8 cellular contexts compared by ENCODE assay signal in the genomic region with DNA sequence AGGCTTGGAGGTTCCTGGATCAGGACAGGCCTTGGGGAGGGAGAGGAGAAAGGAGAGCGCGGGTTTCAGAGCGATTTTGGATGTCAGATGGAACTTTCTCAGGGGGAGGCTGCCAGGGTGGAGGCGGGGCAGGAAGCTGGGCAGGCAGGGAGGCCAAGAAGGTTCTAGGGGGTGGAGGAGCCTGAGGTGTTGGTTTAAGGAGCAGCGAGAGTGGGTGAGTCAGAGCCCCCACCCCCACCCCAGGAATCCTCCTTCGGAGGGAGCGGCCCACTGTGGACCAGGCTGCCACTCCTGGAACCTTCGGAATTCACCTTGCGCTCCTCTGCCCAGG. TPM values are rescaled to one million over a fixed set of nuclear protein-coding genes. Genes with fewer than 3 reads are reported as not detected.
DNase-seq lines count a peak whose midpoint lies in the region; ATAC-seq and TF ChIP-seq lines count a peak whose summit lies in the region.

No MANE protein-coding gene starts in this region.

- H3K27me3 ChIP-seq in BE2C (no peaks in the 10 kb centered on the region), thymus (ENCODE audit: control insufficient read depth, insufficient read depth) (no peaks in the 10 kb centered on the region)

- ATAC-seq in left lobe of liver (peak; percentile 36), GM18907 (IDR thresholded peaks at IDR 0.05; ENCODE audit: unreplicated experiment) (no peak), GM19467 (IDR thresholded peaks at IDR 0.05; ENCODE audit: unreplicated experiment) (no peak), GM18870 (IDR thresholded peaks at IDR 0.05; ENCODE audit: unreplicated experiment) (no peak)

- H3K9me3 ChIP-seq in BE2C: no peaks in the 10 kb centered on the region
- no peaks in the 10 kb centered on the region for H3K9me3 ChIP-seq in thymus (ENCODE audit: control insufficient read depth)

- H3K27ac ChIP-seq in thymus (ENCODE audit: low read depth): peak overlapping the region; percentile 36

- H3K4me3 ChIP-seq in BE2C (ENCODE audit: low read depth, low read length) (peak overlapping the region; percentile 58), cardiac fibroblast (replicated peaks in 1 of 2; ENCODE audit: low read depth in 2 of 2, low read length in 2 of 2) (peak overlapping the region in 1 of 2 donors; percentile 14), thymus (ENCODE audit: low read length) (peak overlapping the region; percentile 42)

- H3K4me1 ChIP-seq in BE2C (peaks cover 12% of the 10 kb centered on the region), thymus (ENCODE audit: control insufficient read depth, insufficient read depth, low read length) (peaks cover 10% of the 10 kb centered on the region)

- no peak for TF ChIP-seq CTCF in BE2C (IDR thresholded peaks at IDR 0.05; ENCODE audit: low read depth, low read length)
- no peak for TF ChIP-seq CTCF in cardiac fibroblast (IDR thresholded peaks at IDR 0.05; ENCODE audit: low read depth, low read length)

- H3K36me3 ChIP-seq in BE2C (peaks cover 5% of the 10 kb centered on the region; the same call in 1 of the 2 replicates), thymus (ENCODE audit: control insufficient read depth, insufficient read depth) (no peaks in the 10 kb centered on the region)

- whole genome bisulfite sequencing in thymus: 7% methylated on average over 9 of the region's 9 CpGs

- DNase-seq in BE2C (no peak), LoVo (ENCODE audit: low spot score) (peak; percentile 90), cardiac fibroblast (ENCODE audit: low read depth in 2 of 2) (peak; percentile 90 to 91), left lobe of liver (ENCODE audit: low spot score) (no peak)

RNA-seq across cellular contexts. Expression of gene NOP53, which starts 15.9 kb away (rescaled TPM):
- polyA plus RNA-seq in BE2C (2012; ENCODE audit: insufficient read depth, insufficient read length, low read depth): 190 TPM
- total RNA-seq in left lobe of liver: 80.3 TPM
- polyA plus RNA-seq in thymus: 621 TPM

RNA-seq across cellular contexts. Expression of gene EHD2, which starts 16.2 kb away (rescaled TPM):
- 13.3 TPM for polyA plus RNA-seq in BE2C (2012; ENCODE audit: insufficient read depth, insufficient read length, low read depth)
- total RNA-seq in left lobe of liver: 6.3 TPM
- 14.2 TPM for polyA plus RNA-seq in thymus

RNA-seq across cellular contexts. Expression of gene SELENOW, which starts 49.1 kb away (rescaled TPM):
- polyA plus RNA-seq in BE2C (2012; ENCODE audit: insufficient read depth, insufficient read length, low read depth): 76.2 TPM
- total RNA-seq in left lobe of liver: 62.9 TPM
- polyA plus RNA-seq in thymus: 349 TPM

Comparison
In these comparisons a context has a peak if more than half of its experiments do, and no peak if none do; other contexts are left out.
1. DNase-seq: peak in LoVo (single experiment) and cardiac fibroblast (2 of 2); none in BE2C (single experiment) and left lobe of liver (single experiment).